ENCODE assay signal across 19 cellular contexts in genomic region chr16:57828272-57829161, GRCh38. TPM values are rescaled to one million over a fixed set of nuclear protein-coding genes. Genes with fewer than 3 reads are reported as not detected.
DNase-seq lines count a peak whose midpoint lies in the region; ATAC-seq and TF ChIP-seq lines count a peak whose summit lies in the region.
"Had no signal": no experiment of that assay in that cellular context is flagged by ENCODE, and none has a peak within 500 bp of the region (broad histone marks: within the 10 kb centered on the region; RNA-seq: fewer than 3 reads in every experiment).

No MANE protein-coding gene starts in this region.

- H3K4me2 ChIP-seq in OCI-LY1 (ENCODE audit: low read length) = no peak overlapping the region

- H3K27me3 Mint-ChIP-seq in natural killer cell (ENCODE audit: low read depth in 2 of 2) = peaks cover 0 to 2% of the 10 kb centered on the region in 2 donors
- H3K27me3 Mint-ChIP-seq in natural killer cell treated with Interleukin-12 subunit alpha and Interleukin-12 subunit beta and Interleukin-15 and Interleukin-18, amount 100 ng/mL, for 72 hours = peaks cover 0 to 4% of the 10 kb centered on the region in 2 donors

- no peak overlapping the region for H3K27ac ChIP-seq in OCI-LY1 (ENCODE audit: low read depth, low read length, poor library complexity, severe bottlenecking)
- H3K27ac ChIP-seq in foreskin keratinocyte = no peak overlapping the region
- H3K27ac ChIP-seq in coronary artery = no peak overlapping the region
- H3K27ac ChIP-seq: stomach had no signal

- H3K9ac ChIP-seq in OCI-LY1 (ENCODE audit: low read length) = no peak overlapping the region

- H3K36me3 Mint-ChIP-seq in natural killer cell = no peaks in the 10 kb centered on the region
- no peaks in the 10 kb centered on the region for H3K36me3 Mint-ChIP-seq in natural killer cell treated with Interleukin-12 subunit alpha and Interleukin-12 subunit beta and Interleukin-15 and Interleukin-18, amount 100 ng/mL, for 72 hours
- H3K36me3 Mint-ChIP-seq: T-cell had no signal

- H3K4me3 ChIP-seq in OCI-LY1 (ENCODE audit: low read depth, low read length, poor library complexity, severe bottlenecking) (no peak overlapping the region), coronary artery (no peak overlapping the region)
- H3K4me3 ChIP-seq: HAP-1, stomach had no signal

- H3K4me1 Mint-ChIP-seq in natural killer cell = no peaks in the 10 kb centered on the region
- H3K4me1 Mint-ChIP-seq in natural killer cell treated with Interleukin-12 subunit alpha and Interleukin-12 subunit beta and Interleukin-15 and Interleukin-18, amount 100 ng/mL, for 72 hours (ENCODE audit: low read depth in 2 of 2) = no peaks in the 10 kb centered on the region
- H3K4me1 Mint-ChIP-seq: activated T-helper 17 cell treated with anti-CD3 and anti-CD28 coated beads, Interleukin-2, amount 50 U/mL, for 72 hours; CD8-positive, alpha-beta memory T cell; T-cell had no signal

- H2AFZ ChIP-seq in OCI-LY1 (ENCODE audit: low read length) = no peak overlapping the region

- H3K36me3 ChIP-seq in OCI-LY1 (ENCODE audit: insufficient read depth, low read length) = no peaks in the 10 kb centered on the region
- H3K36me3 ChIP-seq: HAP-1, stomach had no signal

- ATAC-seq in natural killer cell (peak in 2 of 3 donors; percentile 49 to 63), foreskin keratinocyte (no peak), GM21381 (IDR thresholded peaks at IDR 0.05; ENCODE audit: unreplicated experiment) (no peak), HG02571 (IDR thresholded peaks at IDR 0.05; ENCODE audit: unreplicated experiment) (no peak)
- no peak for ATAC-seq in natural killer cell treated with Interleukin-12 subunit alpha and Interleukin-12 subunit beta and Interleukin-15 and Interleukin-18, amount 100 ng/mL, for 72 hours
- ATAC-seq: activated T-helper 17 cell treated with anti-CD3 and anti-CD28 coated beads, Interleukin-2, amount 50 U/mL, for 72 hours; effector memory CD8-positive, alpha-beta T cell; T-cell had no signal

- no peak for TF ChIP-seq CTCF in natural killer cell (IDR thresholded peaks at IDR 0.05)
- TF ChIP-seq CTCF in OCI-LY1 (IDR thresholded peaks at IDR 0.05; ENCODE audit: low read length) = peak; percentile 22; the same call in 1 of the 2 replicates
- TF ChIP-seq CTCF in foreskin keratinocyte (conservative IDR thresholded peaks at IDR 0.05) = peak; percentile 23
- TF ChIP-seq CTCF in coronary artery (IDR thresholded peaks at IDR 0.05) = no peak

- H3K9me3 Mint-ChIP-seq in natural killer cell = no peaks in the 10 kb centered on the region
- no peaks in the 10 kb centered on the region for H3K9me3 Mint-ChIP-seq in natural killer cell treated with Interleukin-12 subunit alpha and Interleukin-12 subunit beta and Interleukin-15 and Interleukin-18, amount 100 ng/mL, for 72 hours
- H3K9me3 Mint-ChIP-seq: activated T-helper 17 cell treated with anti-CD3 and anti-CD28 coated beads, Interleukin-2, amount 50 U/mL, for 72 hours; CD8-positive, alpha-beta memory T cell; effector memory CD8-positive, alpha-beta T cell; T-cell had no signal

- no peaks in the 10 kb centered on the region for H3K9me2 ChIP-seq in OCI-LY1 (ENCODE audit: low read depth, low read length)

- H3K27me3 ChIP-seq in OCI-LY1 (ENCODE audit: insufficient read depth, low read length) (no peaks in the 10 kb centered on the region), foreskin keratinocyte (no peaks in the 10 kb centered on the region)

- H3K79me2 ChIP-seq in OCI-LY1 (ENCODE audit: insufficient read depth, low read length) = no peaks in the 10 kb centered on the region

- intact Hi-C loops in natural killer cell (cut with micrococcal nuclease) = no loop called here

- no peaks in the 10 kb centered on the region for H3K4me1 ChIP-seq in OCI-LY1 (ENCODE audit: insufficient read depth, low read length, severe bottlenecking)
- H3K4me1 ChIP-seq in foreskin keratinocyte = no peaks in the 10 kb centered on the region
- H3K4me1 ChIP-seq: HAP-1 had no signal

- no peak overlapping the region for H3K27ac Mint-ChIP-seq in natural killer cell
- no peak overlapping the region for H3K27ac Mint-ChIP-seq in natural killer cell treated with Interleukin-12 subunit alpha and Interleukin-12 subunit beta and Interleukin-15 and Interleukin-18, amount 100 ng/mL, for 72 hours
- H3K27ac Mint-ChIP-seq: activated T-helper 17 cell treated with anti-CD3 and anti-CD28 coated beads, Interleukin-2, amount 50 U/mL, for 72 hours; CD8-positive, alpha-beta memory T cell; effector memory CD8-positive, alpha-beta T cell; T-cell had no signal

- no peak overlapping the region for H3K4me3 Mint-ChIP-seq in natural killer cell
- H3K4me3 Mint-ChIP-seq in natural killer cell treated with Interleukin-12 subunit alpha and Interleukin-12 subunit beta and Interleukin-15 and Interleukin-18, amount 100 ng/mL, for 72 hours = no peak overlapping the region
- H3K4me3 Mint-ChIP-seq: activated T-helper 17 cell treated with anti-CD3 and anti-CD28 coated beads, Interleukin-2, amount 50 U/mL, for 72 hours; CD8-positive, alpha-beta memory T cell; effector memory CD8-positive, alpha-beta T cell; T-cell had no signal

- H3K9me3 ChIP-seq in OCI-LY1 (ENCODE audit: low read length) = no peaks in the 10 kb centered on the region
- H3K9me3 ChIP-seq: HAP-1, stomach had no signal

- H4K20me1 ChIP-seq in OCI-LY1 (ENCODE audit: insufficient read depth, low read length) = no peaks in the 10 kb centered on the region

- DNase-seq in natural killer cell (no peak), foreskin keratinocyte (no peak), coronary artery (ENCODE audit: low spot score) (no peak)
- no peak for DNase-seq in natural killer cell treated with Interleukin-12 subunit alpha and Interleukin-12 subunit beta and Interleukin-15 and Interleukin-18, amount 100 ng/mL, for 72 hours (ENCODE audit: low spot score)
- no peak for DNase-seq in activated T-cell treated with anti-CD3 and anti-CD28 coated beads, Interleukin-2, amount 50 U/mL, for 48 hours
- DNase-seq: activated CD8-positive, alpha-beta memory T cell treated with anti-CD3 and anti-CD28 coated beads for 24 hours; CD8-positive, alpha-beta memory T cell; effector memory CD8-positive, alpha-beta T cell; hippocampal formation; left cardiac atrium; NCI-H226; Right ventricle myocardium superior; stomach; T-cell had no signal

- H3F3A ChIP-seq in OCI-LY1 (ENCODE audit: insufficient read depth, low read length) = no peaks in the 10 kb centered on the region

RNA-seq across cellular contexts. Expression of gene KIFC3, which starts 26.2 kb away (rescaled TPM):
- total RNA-seq in natural killer cell (100 to 1,000 TPM in 1 of 3 donors, 10 to 100 TPM in 2; 54.2 to 106 (median 84.9) TPM), foreskin keratinocyte (67.8 and 68.5 TPM in 2 replicates)
- total RNA-seq in natural killer cell treated with Interleukin-12 subunit alpha and Interleukin-12 subunit beta and Interleukin-15 and Interleukin-18, amount 100 ng/mL, for 72 hours = 10 to 100 TPM in 1 of 2 donors, 1 to 10 TPM in 1; 2.5 to 10.0 TPM
- 47.0 and 48.3 TPM in 2 replicates for polyA plus RNA-seq in foreskin keratinocyte

Comparison
In these comparisons a context has a peak if more than half of its experiments do, and no peak if none do; other contexts are left out.
1. ATAC-seq: peak in natural killer cell (2 of 3); none in natural killer cell treated with Interleukin-12 subunit alpha and Interleukin-12 subunit beta and Interleukin-15 and Interleukin-18, amount 100 ng/mL, for 72 hours (0 of 2), foreskin keratinocyte (single experiment), GM21381 (single experiment) and HG02571 (single experiment).
2. CTCF ChIP-seq: peak in OCI-LY1 (single experiment) and foreskin keratinocyte (single experiment); none in natural killer cell (single experiment) and coronary artery (single experiment).